Comparison of ENCODE assay signal across 32 cellular contexts in the genomic region with DNA sequence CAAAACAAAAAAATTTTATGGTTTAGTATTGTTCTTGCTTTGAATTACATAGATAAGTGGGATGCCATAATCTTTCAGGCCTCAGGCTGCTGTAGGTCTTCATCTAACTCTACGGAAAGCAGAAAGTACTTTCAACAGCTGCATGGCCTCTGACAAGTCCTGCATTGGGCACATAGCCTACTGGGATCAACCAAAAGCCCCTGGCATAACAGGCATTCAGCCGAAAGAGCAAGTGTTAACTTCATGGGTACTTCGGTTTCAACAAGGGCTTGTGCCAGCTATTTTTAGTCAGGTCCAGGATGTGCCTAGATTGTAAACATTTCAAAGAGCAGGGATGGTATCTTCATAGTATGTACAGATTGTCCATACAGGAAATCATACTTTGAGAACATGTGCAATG. TPM values are rescaled to one million over a fixed set of nuclear protein-coding genes. Genes with fewer than 3 reads are reported as not detected.
"Had no signal": no experiment of that assay in that cellular context is flagged by ENCODE, and none has a peak within 500 bp of the region (broad histone marks: within the 10 kb centered on the region; RNA-seq: fewer than 3 reads in every experiment).

No MANE protein-coding gene starts in this region.

- H3K27ac ChIP-seq: ascending aorta, cardiac muscle cell, VCaP had no signal

- H3K4me3 ChIP-seq: ascending aorta, cardiac muscle cell had no signal

- H3K36me3 ChIP-seq: ascending aorta, cardiac muscle cell had no signal

- H3K27me3 ChIP-seq: ascending aorta, cardiac muscle cell had no signal

- H3K4me1 ChIP-seq: ascending aorta had no signal

- DNase-seq: activated B cell treated with CpG ODN at 0.5 μM for 24 hours; activated CD4-positive, alpha-beta T cell treated with anti-CD3 and anti-CD28 coated beads for 48 hours; activated CD4-positive, alpha-beta T cell treated with anti-CD3 and anti-CD28 coated beads, Interleukin-2, amount 50 U/mL, for 4 hours; activated CD4-positive, CD25-positive, alpha-beta regulatory T cell treated with anti-CD3 and anti-CD28 coated beads, Interleukin-2, amount 50 U/mL, for 72 hours; activated CD8-positive, alpha-beta T cell treated with anti-CD3 and anti-CD28 coated beads for 36 hours; activated gamma-delta T cell; activated naive CD4-positive, alpha-beta T cell treated with Interleukin-2 at 50 U/mL for 16 hours; activated naive CD8-positive, alpha-beta T cell treated with anti-CD3 and anti-CD28 coated beads, Interleukin-2, amount 10 ng/mL, durations not matched to agents 7 days and 5 days; activated T-cell treated with anti-CD3 and anti-CD28 coated beads, Interleukin-2, amount 50 U/mL, for 1 hour; amygdala; Kasumi-1; KG1; MM.1S; MV-4-11; NCI-H1092; NCI-H146; NCI-H187; NCI-H2029 treated with DMSO at 0.1 percent for 48 hours; NCI-H2107; NCI-H2171; NCI-H524; SHP77 treated with DMSO at 0.1 percent for 48 hours; T-helper 1 cell; T-helper 2 cell; T-helper 9 cell had no signal

- H3K9me3 ChIP-seq: ascending aorta had no signal

RNA-seq across cellular contexts. Expression of a gene that starts 3.1 kb away (rescaled TPM):
- total RNA-seq: activated B cell treated with CpG ODN at 0.5 μM for 24 hours; activated CD8-positive, alpha-beta memory T cell treated with anti-CD3 and anti-CD28 coated beads for 36 hours; activated CD8-positive, alpha-beta T cell treated with anti-CD3 and anti-CD28 coated beads for 36 hours; activated naive CD8-positive, alpha-beta T cell treated with anti-CD3 and anti-CD28 coated beads, Interleukin-2, amount 10 ng/mL, durations not matched to agents 7 days and 5 days; activated T-helper 2 cell treated with anti-CD3 and anti-CD28 coated beads, Interferon-gamma antibody, Interleukin-2, Interleukin-4, amounts not matched to agents 10 μg/mL and 5 μg/mL and 100 μg/mL, durations not matched to agents 14 hours and 24 hours and 36 hours; ascending aorta; cardiac muscle cell; RPMI7951; SK-MEL-5 had no signal
